ENCODE assay signal across 19 cellular contexts in the genomic region with DNA sequence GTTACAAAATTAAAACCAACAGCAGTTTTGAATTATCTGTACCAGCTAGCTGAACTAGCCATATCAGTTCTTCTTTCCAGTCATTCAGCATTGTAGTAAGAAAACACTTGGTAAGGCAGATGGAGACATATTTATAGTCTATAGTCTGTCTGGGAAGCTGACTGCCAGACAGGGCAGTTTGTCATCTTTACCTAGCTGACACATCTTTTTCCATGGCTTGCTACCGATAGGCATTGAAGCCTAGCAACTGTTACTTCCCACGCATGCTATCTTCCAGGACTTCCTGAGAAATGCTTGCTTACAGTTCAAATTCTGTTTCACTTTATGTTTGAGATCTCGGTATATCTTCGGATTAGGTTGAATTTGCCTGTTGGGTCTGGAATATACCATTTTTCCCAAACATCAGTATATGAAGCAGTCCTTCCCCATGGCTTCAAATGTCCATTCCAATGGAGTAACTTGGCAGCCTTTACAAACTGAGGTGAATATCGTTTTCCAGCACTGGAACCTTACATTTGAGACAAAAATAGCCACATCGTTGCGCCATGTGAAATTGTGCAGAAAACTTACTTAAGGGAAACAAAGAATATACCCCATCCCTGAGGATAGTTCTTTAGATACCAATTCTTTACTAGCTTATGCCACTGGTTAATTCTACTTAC. TPM values are rescaled to one million over a fixed set of nuclear protein-coding genes. Genes with fewer than 3 reads are reported as not detected.
DNase-seq lines count a peak whose midpoint lies in the region; ATAC-seq, FAIRE-seq and TF ChIP-seq lines count a peak whose summit lies in the region.
"Had no signal": no experiment of that assay in that cellular context is flagged by ENCODE, and none has a peak within 500 bp of the region (broad histone marks: within the 10 kb centered on the region; RNA-seq: fewer than 3 reads in every experiment).

No MANE protein-coding gene starts in this region.

- H3K4me3 Mint-ChIP-seq in GM23338: no peak overlapping the region
- no peak overlapping the region for H3K4me3 Mint-ChIP-seq in activated T-helper 1 cell treated with anti-CD3 and anti-CD28 coated beads, Interleukin-12 subunit alpha, Interleukin-12 subunit beta, Interleukin-2, Interleukin-4 antibody, amounts not matched to agents 30 ng/mL and 10 ng/mL and 1 ng/mL, durations not matched to agents 14 hours and 24 hours and 36 hours
- H3K4me3 Mint-ChIP-seq: activated CD4-positive, alpha-beta T cell treated with anti-CD3 and anti-CD28 coated beads, Interleukin-2, amount 10 ng/mL, durations not matched to agents 7 days and 5 days; activated T-cell treated with anti-CD3 and anti-CD28 coated beads, Interleukin-2, amount 50 U/mL, for 4 hours had no signal

- peaks cover 71% of the 10 kb centered on the region for H3F3A ChIP-seq in GM23338 (replicated peaks; ENCODE audit: low read depth)

- TSS peak; percentile 52 for BruUV-seq in HepG2 (replicated peaks; lab: Mats Ljungman, UMichigan)

- CTCF ChIA-PET in HepG2 (lab: Yijun Ruan, JAX; ENCODE audit: low intra/inter-chr PET ratio, low total read pairs): no interaction called here

- H2AFZ ChIP-seq in GM23338: no peak overlapping the region
- H2AFZ ChIP-seq in HepG2 (ENCODE audit: low read length): no peak overlapping the region

- H3K4me3 ChIP-seq in GM23338 (no peak overlapping the region), HepG2 (replicated peaks in 1 of 3; ENCODE audit: insufficient read depth in 1 of 3, low read depth in 2 of 3, low read length in 3 of 3) (no peak overlapping the region), body of pancreas (no peak overlapping the region)
- H3K4me3 ChIP-seq: BLaER1, vagina had no signal

- peak; percentile 35 to 52 for ATAC-seq in activated CD4-positive, CD25-positive, alpha-beta regulatory T cell treated with anti-CD3 and anti-CD28 coated beads, Interleukin-2, amount 50 U/mL, for 24 hours
- ATAC-seq in GM23338 (no peak), HepG2 (no peak), body of pancreas (no peak), HG02759 (IDR thresholded peaks at IDR 0.05; ENCODE audit: unreplicated experiment) (no peak)
- ATAC-seq: left colon had no signal

- H4K20me1 ChIP-seq in GM23338 (replicated peaks; ENCODE audit: insufficient read depth) (peaks cover 50% of the 10 kb centered on the region), HepG2 (ENCODE audit: insufficient read depth, low read length) (peaks cover 6% of the 10 kb centered on the region; the same call in 1 of the 2 replicates)

- no peak overlapping the region for H3K9ac ChIP-seq in HepG2 (ENCODE audit: insufficient read depth, low read depth, low read length)
- H3K9ac ChIP-seq: BLaER1 had no signal

- TF ChIP-seq RAD21 in HepG2 (CRISPR knock-in tag; IDR thresholded peaks at IDR 0.05): no peak

- no peaks in the 10 kb centered on the region for H3K9me2 ChIP-seq in GM23338 (ENCODE audit: insufficient read depth)

- FAIRE-seq in HepG2 (lab: Jason Lieb, UNC): peak; percentile 34
- FAIRE-seq: A204.1 had no signal

- POLR2A ChIA-PET in HepG2 (lab: Yijun Ruan, JAX): interaction anchor here (2.0 to 12.6 kb wide), 3 partner anchors 8 to 98 kb away, joined by 4 to 118 read pairs (median 18); partner anchors contain the start of genes GLT8D1, GNL3, PBRM1 and SPCS1

- H3K27ac Mint-ChIP-seq in GM23338: no peak overlapping the region
- peak overlapping the region; percentile 58 for H3K27ac Mint-ChIP-seq in activated T-helper 1 cell treated with anti-CD3 and anti-CD28 coated beads, Interleukin-12 subunit alpha, Interleukin-12 subunit beta, Interleukin-2, Interleukin-4 antibody, amounts not matched to agents 30 ng/mL and 10 ng/mL and 1 ng/mL, durations not matched to agents 14 hours and 24 hours and 36 hours
- H3K27ac Mint-ChIP-seq: activated CD4-positive, alpha-beta T cell treated with anti-CD3 and anti-CD28 coated beads, Interleukin-2, amount 10 ng/mL, durations not matched to agents 7 days and 5 days had no signal

- in situ Hi-C loops in HepG2 (cut with HindIII; ENCODE audit: extremely low pct_ligation_motif_present, low pct_unique_long_range_greater_than_20kb): no loop called here

- H3K36me3 ChIP-seq in GM23338 (ENCODE audit: insufficient read depth) (peaks cover 69% of the 10 kb centered on the region), HepG2 (replicated peaks in 1 of 2; ENCODE audit: control insufficient read depth in 1 of 2, insufficient read depth in 2 of 2, low read length in 2 of 2) (peaks cover 24 to 81% of the 10 kb centered on the region in 2 experiments), body of pancreas (replicated peaks in 1 of 2; ENCODE audit: insufficient read depth in 1 of 2, low read depth in 2 of 2) (peaks cover 21 to 43% of the 10 kb centered on the region in 2 donors)

- H3K36me3 Mint-ChIP-seq in GM23338 (ENCODE audit: low read depth): peaks cover 78% of the 10 kb centered on the region
- peaks cover 60% of the 10 kb centered on the region for H3K36me3 Mint-ChIP-seq in activated T-helper 1 cell treated with anti-CD3 and anti-CD28 coated beads, Interleukin-12 subunit alpha, Interleukin-12 subunit beta, Interleukin-2, Interleukin-4 antibody, amounts not matched to agents 30 ng/mL and 10 ng/mL and 1 ng/mL, durations not matched to agents 14 hours and 24 hours and 36 hours (ENCODE audit: low read depth)

- TF ChIP-seq CTCF in GM23338 (conservative IDR thresholded peaks at IDR 0.05; ENCODE audit: low read depth in 2 of 2) (no peak), HepG2 (CRISPR knock-in tag; IDR thresholded peaks at IDR 0.05) (no peak), body of pancreas (IDR thresholded peaks at IDR 0.05) (no peak)

- no peaks in the 10 kb centered on the region for H3K4me1 Mint-ChIP-seq in GM23338
- peaks cover 45% of the 10 kb centered on the region for H3K4me1 Mint-ChIP-seq in activated T-helper 1 cell treated with anti-CD3 and anti-CD28 coated beads, Interleukin-12 subunit alpha, Interleukin-12 subunit beta, Interleukin-2, Interleukin-4 antibody, amounts not matched to agents 30 ng/mL and 10 ng/mL and 1 ng/mL, durations not matched to agents 14 hours and 24 hours and 36 hours (ENCODE audit: low read depth)

- H3K79me2 ChIP-seq in GM23338 (replicated peaks; ENCODE audit: insufficient read depth): peaks cover 13% of the 10 kb centered on the region
- peaks cover 11% of the 10 kb centered on the region for H3K79me2 ChIP-seq in HepG2 (ENCODE audit: insufficient read depth, low read length)

- no peak for TF ChIP-seq EP300 in HepG2 (IDR thresholded peaks at IDR 0.05; ENCODE audit: low read depth in 2 of 2, low read length in 2 of 2)
- no peak for TF ChIP-seq EP300 in HepG2 (CRISPR knock-in tag; IDR thresholded peaks at IDR 0.05; ENCODE audit: borderline replicate concordance)

- H3K4me2 ChIP-seq in GM23338 (no peak overlapping the region), HepG2 (ENCODE audit: low read depth, low read length) (no peak overlapping the region)
- H3K4me2 ChIP-seq: BLaER1 had no signal

- DNase-seq in activated CD4-positive, CD25-positive, alpha-beta regulatory T cell treated with anti-CD3 and anti-CD28 coated beads, Interleukin-2, amount 50 U/mL, for 72 hours: no peak
- DNase-seq in GM23338 (ENCODE audit: low spot score) (no peak), HepG2 (ENCODE audit: low spot score) (no peak), DMS53 treated with DMSO at 0.1 percent for 48 hours (lab: John Stamatoyannopoulos, UW; ENCODE audit: unreplicated experiment) (no peak), body of pancreas (no peak)
- DNase-seq in activated T-helper 1 cell treated with anti-CD3 and anti-CD28 coated beads, Interleukin-12 subunit alpha, Interleukin-12 subunit beta, Interleukin-2, Interleukin-4 antibody, amounts not matched to agents 30 ng/mL and 10 ng/mL and 1 ng/mL, durations not matched to agents 14 hours and 24 hours and 36 hours (ENCODE audit: low spot score): no peak
- DNase-seq: activated CD4-positive, alpha-beta T cell treated with anti-CD3 and anti-CD28 coated beads, Interleukin-2, amount 10 ng/mL, durations not matched to agents 7 days and 5 days; activated T-cell treated with anti-CD3 and anti-CD28 coated beads, Interleukin-2, amount 50 U/mL, for 4 hours; effector CD8-positive, alpha-beta T cell; KG1; left colon; NCI-H510A; stimulated activated CD4-positive, alpha-beta T cell treated with anti-CD3 and anti-CD28 coated beads, Interleukin-4, amount 100 ng/mL, for 24 hours; substantia nigra had no signal

- TF ChIP-seq POLR2A in HepG2 (IDR thresholded peaks at IDR 0.05; ENCODE audit: insufficient read depth in 1 of 2, low read depth in 2 of 2, low read length in 2 of 2) (peak; percentile 36 to 40; a peak in 1 of 4 replicates), body of pancreas (IDR thresholded peaks at IDR 0.05) (no peak)

- H3K9me3 ChIP-seq in HepG2 (ENCODE audit: low read length) (no peaks in the 10 kb centered on the region), body of pancreas (no peaks in the 10 kb centered on the region)
- H3K9me3 ChIP-seq: BLaER1, vagina had no signal

- H3K27ac ChIP-seq in GM23338 (ENCODE audit: low read depth) (peak overlapping the region; percentile 52), HepG2 (ENCODE audit: extremely low read length, insufficient read depth, low read length) (no peak overlapping the region), body of pancreas (no peak overlapping the region)
- H3K27ac ChIP-seq: BLaER1, vagina had no signal

- intact Hi-C loops in activated T-helper 1 cell treated with anti-CD3 and anti-CD28 coated beads, Interleukin-12 subunit alpha, Interleukin-12 subunit beta, Interleukin-2, Interleukin-4 antibody, amounts not matched to agents 30 ng/mL and 10 ng/mL and 1 ng/mL, durations not matched to agents 14 hours and 24 hours and 36 hours (cut with micrococcal nuclease): loop anchor here (1.0 kb wide), 2 partner anchors 8 to 11 kb away; partner anchors contain the start of genes GLT8D1 and GNL3
- intact Hi-C loops in HepG2 (cut with micrococcal nuclease; ENCODE audit: unreplicated experiment): no loop called here
- intact Hi-C loops in body of pancreas (cut with DNase I): no loop called here

- 87% methylated on average over 7 of the region's 7 CpGs for WGBS in HepG2 (ENCODE audit: low lambda C conversion rate)
- 45 to 60% methylated on average over 7 of the region's 7 CpGs for WGBS in body of pancreas, 2 donors

- H3K4me1 ChIP-seq in GM23338 (ENCODE audit: insufficient read depth) (no peaks in the 10 kb centered on the region), HepG2 (ENCODE audit: insufficient read depth, low read length) (peaks cover 27% of the 10 kb centered on the region), body of pancreas (peaks cover 6% of the 10 kb centered on the region)
- H3K4me1 ChIP-seq: vagina had no signal

- H3K27me3 ChIP-seq in GM23338 (ENCODE audit: insufficient read depth): no peaks in the 10 kb centered on the region
- no peaks in the 10 kb centered on the region for H3K27me3 ChIP-seq in HepG2 (ENCODE audit: control insufficient read depth in 1 of 2, insufficient read depth in 2 of 2, low read length in 2 of 2)
- no peaks in the 10 kb centered on the region for H3K27me3 ChIP-seq in body of pancreas
- H3K27me3 ChIP-seq: BLaER1, vagina had no signal

- peaks cover 5% of the 10 kb centered on the region for H3K27me3 Mint-ChIP-seq in GM23338 (ENCODE audit: insufficient read depth, low read depth, poor library complexity)
- H3K27me3 Mint-ChIP-seq in activated T-helper 1 cell treated with anti-CD3 and anti-CD28 coated beads, Interleukin-12 subunit alpha, Interleukin-12 subunit beta, Interleukin-2, Interleukin-4 antibody, amounts not matched to agents 30 ng/mL and 10 ng/mL and 1 ng/mL, durations not matched to agents 14 hours and 24 hours and 36 hours (ENCODE audit: insufficient read depth): no peaks in the 10 kb centered on the region
- H3K27me3 Mint-ChIP-seq: activated CD4-positive, alpha-beta T cell treated with anti-CD3 and anti-CD28 coated beads, Interleukin-2, amount 10 ng/mL, durations not matched to agents 7 days and 5 days had no signal

- H3K9me3 Mint-ChIP-seq in GM23338: no peaks in the 10 kb centered on the region
- no peaks in the 10 kb centered on the region for H3K9me3 Mint-ChIP-seq in activated T-helper 1 cell treated with anti-CD3 and anti-CD28 coated beads, Interleukin-12 subunit alpha, Interleukin-12 subunit beta, Interleukin-2, Interleukin-4 antibody, amounts not matched to agents 30 ng/mL and 10 ng/mL and 1 ng/mL, durations not matched to agents 14 hours and 24 hours and 36 hours
- H3K9me3 Mint-ChIP-seq: activated CD4-positive, alpha-beta T cell treated with anti-CD3 and anti-CD28 coated beads, Interleukin-2, amount 10 ng/mL, durations not matched to agents 7 days and 5 days; activated T-cell treated with anti-CD3 and anti-CD28 coated beads, Interleukin-2, amount 50 U/mL, for 4 hours had no signal

RNA-seq across cellular contexts. Expression of gene GNL3, which starts 8.8 kb away (rescaled TPM):
- total RNA-seq in GM23338 (2014; rRNA removed; shearing (Covaris generic)): 138 and 169 TPM in 2 replicates
- polyA plus RNA-seq in GM23338 (2016; fragmentation: Nextera tagmentation; extraction: Ambion mirVana): 177 and 205 TPM in 2 replicates
- 241 and 245 TPM in 2 replicates for total RNA-seq in activated T-helper 1 cell treated with anti-CD3 and anti-CD28 coated beads, Interleukin-12 subunit alpha, Interleukin-12 subunit beta, Interleukin-2, Interleukin-4 antibody, amounts not matched to agents 30 ng/mL and 10 ng/mL and 1 ng/mL, durations not matched to agents 14 hours and 24 hours and 36 hours
- total RNA-seq in HepG2 (2016; rRNA removed; fragmentation: Illumina TruSeq; extraction: Trizol): 257 and 281 TPM in 2 replicates
- total RNA-seq in HepG2 (2016; cell fraction: cytosol; rRNA removed; fragmentation: Illumina TruSeq; extraction: Trizol; ENCODE audit: low read depth): 60.4 and 64.3 TPM in 2 replicates
- total RNA-seq in HepG2 (2016; cell fraction: insoluble cytoplasmic fraction; rRNA removed; fragmentation: Illumina TruSeq; extraction: Trizol): 257 and 284 TPM in 2 replicates
- total RNA-seq in HepG2 (2016; cell fraction: membrane; rRNA removed; fragmentation: Illumina TruSeq; extraction: Trizol): 76.1 and 91.0 TPM in 2 replicates
- total RNA-seq in HepG2 (2016; cell fraction: nucleus; rRNA removed; fragmentation: Illumina TruSeq; extraction: Trizol): 252 and 273 TPM in 2 replicates
- polyA plus RNA-seq in HepG2 (2011; rRNA removed): 91.7 and 129 TPM in 2 replicates
- 37.1 and 48.9 TPM in 2 replicates for polyA plus RNA-seq in HepG2 (2011; cell fraction: cytosol; rRNA removed)
- polyA plus RNA-seq in HepG2 (2011; cell fraction: nucleus; rRNA removed): 185 and 204 TPM in 2 replicates
- 118 and 153 TPM in 2 replicates for polyA plus RNA-seq in HepG2 (2012)
- 27.6 and 27.7 TPM in 2 replicates for polyA plus RNA-seq in HepG2 (2016; cell fraction: cytosol; fragmentation: Illumina TruSeq; extraction: Trizol; ENCODE audit: low read depth)
- polyA plus RNA-seq in HepG2 (2016; cell fraction: insoluble cytoplasmic fraction; fragmentation: Illumina TruSeq; extraction: Trizol; ENCODE audit: low read depth): 214 and 224 TPM in 2 replicates
- polyA plus RNA-seq in HepG2 (2016; cell fraction: membrane; fragmentation: Illumina TruSeq; extraction: Trizol; ENCODE audit: low read depth): 41.7 and 44.4 TPM in 2 replicates
- polyA plus RNA-seq in HepG2 (2016; cell fraction: nucleus; fragmentation: Illumina TruSeq; extraction: Trizol; ENCODE audit: insufficient read depth, low read depth): 336 and 359 TPM in 2 replicates
- polyA minus RNA-seq in HepG2 (2011; rRNA and poly(A)+ RNA removed; ENCODE audit: low replicate concordance): 38.6 and 73.5 TPM in 2 replicates
- 34.7 and 37.7 TPM in 2 replicates for polyA minus RNA-seq in HepG2 (2011; cell fraction: cytosol; rRNA and poly(A)+ RNA removed)
- polyA minus RNA-seq in HepG2 (2011; cell fraction: nucleus; rRNA and poly(A)+ RNA removed): 291 and 322 TPM in 2 replicates
- 100 to 1,000 TPM in 1 of 2 donors, 10 to 100 TPM in 1; 46.2 to 122 TPM for total RNA-seq in body of pancreas

RNA-seq across cellular contexts. Expression of gene PBRM1, which starts 8.9 kb away (rescaled TPM):
- 72.5 and 80.7 TPM in 2 replicates for total RNA-seq in GM23338 (2014; rRNA removed; shearing (Covaris generic))
- polyA plus RNA-seq in GM23338 (2016; fragmentation: Nextera tagmentation; extraction: Ambion mirVana) (40.8 and 57.5 TPM in 2 replicates), HepG2 (2011; rRNA removed) (9.6 and 10.9 TPM in 2 replicates)
- 68.6 and 68.8 TPM in 2 replicates for total RNA-seq in activated T-helper 1 cell treated with anti-CD3 and anti-CD28 coated beads, Interleukin-12 subunit alpha, Interleukin-12 subunit beta, Interleukin-2, Interleukin-4 antibody, amounts not matched to agents 30 ng/mL and 10 ng/mL and 1 ng/mL, durations not matched to agents 14 hours and 24 hours and 36 hours
- total RNA-seq in HepG2 (2016; rRNA removed; fragmentation: Illumina TruSeq; extraction: Trizol) (33.2 and 47.0 TPM in 2 replicates), body of pancreas (10 to 100 TPM; 62.3 to 72.8 TPM)
- 5.1 and 8.0 TPM in 2 replicates for total RNA-seq in HepG2 (2016; cell fraction: cytosol; rRNA removed; fragmentation: Illumina TruSeq; extraction: Trizol; ENCODE audit: low read depth)
- 33.8 and 40.2 TPM in 2 replicates for total RNA-seq in HepG2 (2016; cell fraction: insoluble cytoplasmic fraction; rRNA removed; fragmentation: Illumina TruSeq; extraction: Trizol)
- total RNA-seq in HepG2 (2016; cell fraction: membrane; rRNA removed; fragmentation: Illumina TruSeq; extraction: Trizol): 13.4 and 13.8 TPM in 2 replicates
- total RNA-seq in HepG2 (2016; cell fraction: nucleus; rRNA removed; fragmentation: Illumina TruSeq; extraction: Trizol): 49.5 and 50.7 TPM in 2 replicates
- 6.0 and 7.9 TPM in 2 replicates for polyA plus RNA-seq in HepG2 (2011; cell fraction: cytosol; rRNA removed)
- 15.1 and 15.8 TPM in 2 replicates for polyA plus RNA-seq in HepG2 (2011; cell fraction: nucleus; rRNA removed)
- polyA plus RNA-seq in HepG2 (2012): 10.4 and 11.8 TPM in 2 replicates
- 0.65 and 1.2 TPM in 2 replicates for polyA plus RNA-seq in HepG2 (2016; cell fraction: cytosol; fragmentation: Illumina TruSeq; extraction: Trizol; ENCODE audit: low read depth)
- 19.3 and 20.8 TPM in 2 replicates for polyA plus RNA-seq in HepG2 (2016; cell fraction: insoluble cytoplasmic fraction; fragmentation: Illumina TruSeq; extraction: Trizol; ENCODE audit: low read depth)
- polyA plus RNA-seq in HepG2 (2016; cell fraction: membrane; fragmentation: Illumina TruSeq; extraction: Trizol; ENCODE audit: low read depth): 1.9 and 2.1 TPM in 2 replicates
- 22.8 and 26.1 TPM in 2 replicates for polyA plus RNA-seq in HepG2 (2016; cell fraction: nucleus; fragmentation: Illumina TruSeq; extraction: Trizol; ENCODE audit: insufficient read depth, low read depth)
- polyA minus RNA-seq in HepG2 (2011; rRNA and poly(A)+ RNA removed; ENCODE audit: low replicate concordance): 25.3 and 61.3 TPM in 2 replicates
- 22.6 and 23.7 TPM in 2 replicates for polyA minus RNA-seq in HepG2 (2011; cell fraction: cytosol; rRNA and poly(A)+ RNA removed)
- 57.8 and 69.2 TPM in 2 replicates for polyA minus RNA-seq in HepG2 (2011; cell fraction: nucleus; rRNA and poly(A)+ RNA removed)

RNA-seq across cellular contexts. Expression of gene GLT8D1, which starts 10.9 kb away (rescaled TPM):
- 40.8 and 50.7 TPM in 2 replicates for total RNA-seq in GM23338 (2014; rRNA removed; shearing (Covaris generic))
- polyA plus RNA-seq in GM23338 (2016; fragmentation: Nextera tagmentation; extraction: Ambion mirVana): 24.6 and 30.0 TPM in 2 replicates
- total RNA-seq in activated T-helper 1 cell treated with anti-CD3 and anti-CD28 coated beads, Interleukin-12 subunit alpha, Interleukin-12 subunit beta, Interleukin-2, Interleukin-4 antibody, amounts not matched to agents 30 ng/mL and 10 ng/mL and 1 ng/mL, durations not matched to agents 14 hours and 24 hours and 36 hours: 33.9 and 40.6 TPM in 2 replicates
- 65.1 and 110 TPM in 2 replicates for total RNA-seq in HepG2 (2016; rRNA removed; fragmentation: Illumina TruSeq; extraction: Trizol)
- 26.1 and 37.4 TPM in 2 replicates for total RNA-seq in HepG2 (2016; cell fraction: cytosol; rRNA removed; fragmentation: Illumina TruSeq; extraction: Trizol; ENCODE audit: low read depth)
- 57.9 and 103 TPM in 2 replicates for total RNA-seq in HepG2 (2016; cell fraction: insoluble cytoplasmic fraction; rRNA removed; fragmentation: Illumina TruSeq; extraction: Trizol)
- total RNA-seq in HepG2 (2016; cell fraction: membrane; rRNA removed; fragmentation: Illumina TruSeq; extraction: Trizol): 58.5 and 71.5 TPM in 2 replicates
- total RNA-seq in HepG2 (2016; cell fraction: nucleus; rRNA removed; fragmentation: Illumina TruSeq; extraction: Trizol): 95.9 and 108 TPM in 2 replicates
- 109 and 121 TPM in 2 replicates for polyA plus RNA-seq in HepG2 (2011; rRNA removed)
- 73.3 and 91.3 TPM in 2 replicates for polyA plus RNA-seq in HepG2 (2011; cell fraction: cytosol; rRNA removed)
- 70.1 and 84.3 TPM in 2 replicates for polyA plus RNA-seq in HepG2 (2011; cell fraction: nucleus; rRNA removed)
- polyA plus RNA-seq in HepG2 (2012): 73.6 and 98.8 TPM in 2 replicates
- polyA plus RNA-seq in HepG2 (2016; cell fraction: cytosol; fragmentation: Illumina TruSeq; extraction: Trizol; ENCODE audit: low read depth): 24.2 and 36.5 TPM in 2 replicates
- polyA plus RNA-seq in HepG2 (2016; cell fraction: insoluble cytoplasmic fraction; fragmentation: Illumina TruSeq; extraction: Trizol; ENCODE audit: low read depth): 69.1 and 71.8 TPM in 2 replicates
- 43.6 and 60.3 TPM in 2 replicates for polyA plus RNA-seq in HepG2 (2016; cell fraction: membrane; fragmentation: Illumina TruSeq; extraction: Trizol; ENCODE audit: low read depth)
- 167 and 178 TPM in 2 replicates for polyA plus RNA-seq in HepG2 (2016; cell fraction: nucleus; fragmentation: Illumina TruSeq; extraction: Trizol; ENCODE audit: insufficient read depth, low read depth)
- polyA minus RNA-seq in HepG2 (2011; rRNA and poly(A)+ RNA removed; ENCODE audit: low replicate concordance): 39.4 and 50.8 TPM in 2 replicates
- 36.1 and 37.9 TPM in 2 replicates for polyA minus RNA-seq in HepG2 (2011; cell fraction: cytosol; rRNA and poly(A)+ RNA removed)
- 33.9 and 50.1 TPM in 2 replicates for polyA minus RNA-seq in HepG2 (2011; cell fraction: nucleus; rRNA and poly(A)+ RNA removed)
- total RNA-seq in body of pancreas: 10 to 100 TPM; 43.8 to 92.0 TPM

RNA-seq across cellular contexts. Expression of gene SPCS1, which starts 11.2 kb away (rescaled TPM):
- 165 and 187 TPM in 2 replicates for total RNA-seq in GM23338 (2014; rRNA removed; shearing (Covaris generic))
- polyA plus RNA-seq in GM23338 (2016; fragmentation: Nextera tagmentation; extraction: Ambion mirVana) (277 and 288 TPM in 2 replicates), HepG2 (2011; rRNA removed) (61.8 and 84.6 TPM in 2 replicates)
- total RNA-seq in activated T-helper 1 cell treated with anti-CD3 and anti-CD28 coated beads, Interleukin-12 subunit alpha, Interleukin-12 subunit beta, Interleukin-2, Interleukin-4 antibody, amounts not matched to agents 30 ng/mL and 10 ng/mL and 1 ng/mL, durations not matched to agents 14 hours and 24 hours and 36 hours: 122 and 132 TPM in 2 replicates
- total RNA-seq in HepG2 (2016; rRNA removed; fragmentation: Illumina TruSeq; extraction: Trizol) (100 and 120 TPM in 2 replicates), body of pancreas (10 to 100 TPM; 33.0 to 59.9 TPM)
- 40.5 and 45.6 TPM in 2 replicates for total RNA-seq in HepG2 (2016; cell fraction: cytosol; rRNA removed; fragmentation: Illumina TruSeq; extraction: Trizol; ENCODE audit: low read depth)
- total RNA-seq in HepG2 (2016; cell fraction: insoluble cytoplasmic fraction; rRNA removed; fragmentation: Illumina TruSeq; extraction: Trizol): 101 and 120 TPM in 2 replicates
- total RNA-seq in HepG2 (2016; cell fraction: membrane; rRNA removed; fragmentation: Illumina TruSeq; extraction: Trizol): 58.3 and 62.1 TPM in 2 replicates
- total RNA-seq in HepG2 (2016; cell fraction: nucleus; rRNA removed; fragmentation: Illumina TruSeq; extraction: Trizol): 98.8 and 103 TPM in 2 replicates
- 92.3 and 116 TPM in 2 replicates for polyA plus RNA-seq in HepG2 (2011; cell fraction: cytosol; rRNA removed)
- 20.3 and 25.6 TPM in 2 replicates for polyA plus RNA-seq in HepG2 (2011; cell fraction: nucleus; rRNA removed)
- 100 and 134 TPM in 2 replicates for polyA plus RNA-seq in HepG2 (2012)
- polyA plus RNA-seq in HepG2 (2016; cell fraction: cytosol; fragmentation: Illumina TruSeq; extraction: Trizol; ENCODE audit: low read depth): 78.3 and 89.5 TPM in 2 replicates
- 176 and 187 TPM in 2 replicates for polyA plus RNA-seq in HepG2 (2016; cell fraction: insoluble cytoplasmic fraction; fragmentation: Illumina TruSeq; extraction: Trizol; ENCODE audit: low read depth)
- 91.4 and 105 TPM in 2 replicates for polyA plus RNA-seq in HepG2 (2016; cell fraction: membrane; fragmentation: Illumina TruSeq; extraction: Trizol; ENCODE audit: low read depth)
- polyA plus RNA-seq in HepG2 (2016; cell fraction: nucleus; fragmentation: Illumina TruSeq; extraction: Trizol; ENCODE audit: insufficient read depth, low read depth): 241 and 261 TPM in 2 replicates
- polyA minus RNA-seq in HepG2 (2011; rRNA and poly(A)+ RNA removed; ENCODE audit: low replicate concordance): 76.0 and 91.3 TPM in 2 replicates
- polyA minus RNA-seq in HepG2 (2011; cell fraction: cytosol; rRNA and poly(A)+ RNA removed): 48.9 and 80.5 TPM in 2 replicates
- 23.1 and 23.6 TPM in 2 replicates for polyA minus RNA-seq in HepG2 (2011; cell fraction: nucleus; rRNA and poly(A)+ RNA removed)

Comparison
In these comparisons a context has a peak if more than half of its experiments do, and no peak if none do; other contexts are left out.
1. ATAC-seq: peak in activated CD4-positive, CD25-positive, alpha-beta regulatory T cell treated with anti-CD3 and anti-CD28 coated beads, Interleukin-2, amount 50 U/mL, for 24 hours (2 of 2); none in GM23338 (single experiment), HepG2 (single experiment), body of pancreas (single experiment) and HG02759 (single experiment).
2. POLR2A ChIP-seq: peak in HepG2 (2 of 2); none in body of pancreas (0 of 3).